Comparison of ENCODE assay signal across 1 cellular context in genomic region chr10:70849582-70850016, GRCh38.
TF ChIP-seq lines count a peak whose summit lies in the region.

No MANE protein-coding gene starts in this region.

TF ChIP-seq in HepG2, 621 proteins besides CTCF, POLR2A, EP300 and RAD21 (continued from another document and continues in another):
- TF ChIP-seq, protein P1, sequence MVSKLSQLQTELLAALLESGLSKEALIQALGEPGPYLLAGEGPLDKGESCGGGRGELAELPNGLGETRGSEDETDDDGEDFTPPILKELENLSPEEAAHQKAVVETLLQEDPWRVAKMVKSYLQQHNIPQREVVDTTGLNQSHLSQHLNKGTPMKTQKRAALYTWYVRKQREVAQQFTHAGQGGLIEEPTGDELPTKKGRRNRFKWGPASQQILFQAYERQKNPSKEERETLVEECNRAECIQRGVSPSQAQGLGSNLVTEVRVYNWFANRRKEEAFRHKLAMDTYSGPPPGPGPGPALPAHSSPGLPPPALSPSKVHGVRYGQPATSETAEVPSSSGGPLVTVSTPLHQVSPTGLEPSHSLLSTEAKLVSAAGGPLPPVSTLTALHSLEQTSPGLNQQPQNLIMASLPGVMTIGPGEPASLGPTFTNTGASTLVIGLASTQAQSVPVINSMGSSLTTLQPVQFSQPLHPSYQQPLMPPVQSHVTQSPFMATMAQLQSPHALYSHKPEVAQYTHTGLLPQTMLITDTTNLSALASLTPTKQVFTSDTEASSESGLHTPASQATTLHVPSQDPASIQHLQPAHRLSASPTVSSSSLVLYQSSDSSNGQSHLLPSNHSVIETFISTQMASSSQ (IDR thresholded peaks at IDR 0.05; ENCODE audit: low read depth): no peak
- TF ChIP-seq, protein P1 (CRISPR knock-in tag; IDR thresholded peaks at IDR 0.05; ENCODE audit: borderline replicate concordance): no peak
- TF ChIP-seq CEBPB (IDR thresholded peaks at IDR 0.05; ENCODE audit: borderline replicate concordance, low read depth, low read length) (no peak), ZNF34 (CRISPR knock-in tag; IDR thresholded peaks at IDR 0.05; ENCODE audit: borderline replicate concordance) (no peak), HNRNPL (IDR thresholded peaks at IDR 0.05; ENCODE audit: low read depth, low read length) (no peak), ZNF329 (CRISPR knock-in tag; IDR thresholded peaks at IDR 0.05; ENCODE audit: low read depth) (no peak), ZNF274 (CRISPR knock-in tag; IDR thresholded peaks at IDR 0.05) (no peak), SOX13 (IDR thresholded peaks at IDR 0.05) (no peak), SOX13 (CRISPR knock-in tag; conservative IDR thresholded peaks at IDR 0.05 in 1 of 2, IDR thresholded peaks at IDR 0.05 in 1 of 2) (peak in 1 of 2 experiments; percentile 69; a peak in 2 of 4 replicates), KMT2B (CRISPR knock-in tag; IDR thresholded peaks at IDR 0.05) (no peak), ZNF782 (CRISPR knock-in tag; IDR thresholded peaks at IDR 0.05; ENCODE audit: borderline replicate concordance) (no peak), HES4 (CRISPR knock-in tag; IDR thresholded peaks at IDR 0.05; ENCODE audit: borderline replicate concordance) (no peak), HMG20A (CRISPR knock-in tag; IDR thresholded peaks at IDR 0.05; ENCODE audit: borderline replicate concordance) (peak; percentile 63; the same call in 1 of the 2 replicates), ATF2 (CRISPR knock-in tag; IDR thresholded peaks at IDR 0.05) (no peak), ZNF3 (CRISPR knock-in tag; IDR thresholded peaks at IDR 0.05) (no peak), ZNF737 (CRISPR knock-in tag; IDR thresholded peaks at IDR 0.05; ENCODE audit: borderline replicate concordance) (no peak), SRF (IDR thresholded peaks at IDR 0.05; ENCODE audit: low read depth, low read length) (peak; percentile 18; the same call in 1 of the 2 replicates), PHB2 (IDR thresholded peaks at IDR 0.05; ENCODE audit: partially characterized antibody) (no peak), PRDM10 (CRISPR knock-in tag; IDR thresholded peaks at IDR 0.05; ENCODE audit: low read depth) (no peak), ZNF749 (CRISPR knock-in tag; IDR thresholded peaks at IDR 0.05; ENCODE audit: borderline replicate concordance) (no peak), GMEB1 (CRISPR knock-in tag; IDR thresholded peaks at IDR 0.05; ENCODE audit: borderline replicate concordance) (no peak), SALL1 (CRISPR knock-in tag; IDR thresholded peaks at IDR 0.05) (no peak), ZNF101 (CRISPR knock-in tag; IDR thresholded peaks at IDR 0.05; ENCODE audit: borderline replicate concordance, low read depth) (no peak)
- TF ChIP-seq, protein P2, sequence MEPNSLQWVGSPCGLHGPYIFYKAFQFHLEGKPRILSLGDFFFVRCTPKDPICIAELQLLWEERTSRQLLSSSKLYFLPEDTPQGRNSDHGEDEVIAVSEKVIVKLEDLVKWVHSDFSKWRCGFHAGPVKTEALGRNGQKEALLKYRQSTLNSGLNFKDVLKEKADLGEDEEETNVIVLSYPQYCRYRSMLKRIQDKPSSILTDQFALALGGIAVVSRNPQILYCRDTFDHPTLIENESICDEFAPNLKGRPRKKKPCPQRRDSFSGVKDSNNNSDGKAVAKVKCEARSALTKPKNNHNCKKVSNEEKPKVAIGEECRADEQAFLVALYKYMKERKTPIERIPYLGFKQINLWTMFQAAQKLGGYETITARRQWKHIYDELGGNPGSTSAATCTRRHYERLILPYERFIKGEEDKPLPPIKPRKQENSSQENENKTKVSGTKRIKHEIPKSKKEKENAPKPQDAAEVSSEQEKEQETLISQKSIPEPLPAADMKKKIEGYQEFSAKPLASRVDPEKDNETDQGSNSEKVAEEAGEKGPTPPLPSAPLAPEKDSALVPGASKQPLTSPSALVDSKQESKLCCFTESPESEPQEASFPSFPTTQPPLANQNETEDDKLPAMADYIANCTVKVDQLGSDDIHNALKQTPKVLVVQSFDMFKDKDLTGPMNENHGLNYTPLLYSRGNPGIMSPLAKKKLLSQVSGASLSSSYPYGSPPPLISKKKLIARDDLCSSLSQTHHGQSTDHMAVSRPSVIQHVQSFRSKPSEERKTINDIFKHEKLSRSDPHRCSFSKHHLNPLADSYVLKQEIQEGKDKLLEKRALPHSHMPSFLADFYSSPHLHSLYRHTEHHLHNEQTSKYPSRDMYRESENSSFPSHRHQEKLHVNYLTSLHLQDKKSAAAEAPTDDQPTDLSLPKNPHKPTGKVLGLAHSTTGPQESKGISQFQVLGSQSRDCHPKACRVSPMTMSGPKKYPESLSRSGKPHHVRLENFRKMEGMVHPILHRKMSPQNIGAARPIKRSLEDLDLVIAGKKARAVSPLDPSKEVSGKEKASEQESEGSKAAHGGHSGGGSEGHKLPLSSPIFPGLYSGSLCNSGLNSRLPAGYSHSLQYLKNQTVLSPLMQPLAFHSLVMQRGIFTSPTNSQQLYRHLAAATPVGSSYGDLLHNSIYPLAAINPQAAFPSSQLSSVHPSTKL (CRISPR knock-in tag; IDR thresholded peaks at IDR 0.05): peak; percentile 38; the same call in 1 of the 2 replicates
- TF ChIP-seq, protein P3, sequence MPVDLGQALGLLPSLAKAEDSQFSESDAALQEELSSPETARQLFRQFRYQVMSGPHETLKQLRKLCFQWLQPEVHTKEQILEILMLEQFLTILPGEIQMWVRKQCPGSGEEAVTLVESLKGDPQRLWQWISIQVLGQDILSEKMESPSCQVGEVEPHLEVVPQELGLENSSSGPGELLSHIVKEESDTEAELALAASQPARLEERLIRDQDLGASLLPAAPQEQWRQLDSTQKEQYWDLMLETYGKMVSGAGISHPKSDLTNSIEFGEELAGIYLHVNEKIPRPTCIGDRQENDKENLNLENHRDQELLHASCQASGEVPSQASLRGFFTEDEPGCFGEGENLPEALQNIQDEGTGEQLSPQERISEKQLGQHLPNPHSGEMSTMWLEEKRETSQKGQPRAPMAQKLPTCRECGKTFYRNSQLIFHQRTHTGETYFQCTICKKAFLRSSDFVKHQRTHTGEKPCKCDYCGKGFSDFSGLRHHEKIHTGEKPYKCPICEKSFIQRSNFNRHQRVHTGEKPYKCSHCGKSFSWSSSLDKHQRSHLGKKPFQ (CRISPR knock-in tag; IDR thresholded peaks at IDR 0.05; ENCODE audit: insufficient replicate concordance): no peak
- TF ChIP-seq, protein P4, sequence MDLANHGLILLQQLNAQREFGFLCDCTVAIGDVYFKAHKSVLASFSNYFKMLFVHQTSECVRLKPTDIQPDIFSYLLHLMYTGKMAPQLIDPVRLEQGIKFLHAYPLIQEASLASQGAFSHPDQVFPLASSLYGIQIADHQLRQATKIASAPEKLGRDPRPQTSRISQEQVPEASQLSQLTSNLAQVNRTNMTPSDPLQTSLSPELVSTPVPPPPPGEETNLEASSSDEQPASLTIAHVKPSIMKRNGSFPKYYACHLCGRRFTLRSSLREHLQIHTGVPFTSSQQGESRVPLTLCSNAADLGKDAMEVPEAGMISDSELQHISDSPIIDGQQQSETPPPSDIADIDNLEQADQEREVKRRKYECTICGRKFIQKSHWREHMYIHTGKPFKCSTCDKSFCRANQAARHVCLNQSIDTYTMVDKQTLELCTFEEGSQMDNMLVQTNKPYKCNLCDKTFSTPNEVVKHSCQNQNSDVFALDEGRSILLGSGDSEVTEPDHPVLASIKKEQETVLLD (CRISPR knock-in tag; IDR thresholded peaks at IDR 0.05; ENCODE audit: low read depth): no peak
- TF ChIP-seq, protein P5, sequence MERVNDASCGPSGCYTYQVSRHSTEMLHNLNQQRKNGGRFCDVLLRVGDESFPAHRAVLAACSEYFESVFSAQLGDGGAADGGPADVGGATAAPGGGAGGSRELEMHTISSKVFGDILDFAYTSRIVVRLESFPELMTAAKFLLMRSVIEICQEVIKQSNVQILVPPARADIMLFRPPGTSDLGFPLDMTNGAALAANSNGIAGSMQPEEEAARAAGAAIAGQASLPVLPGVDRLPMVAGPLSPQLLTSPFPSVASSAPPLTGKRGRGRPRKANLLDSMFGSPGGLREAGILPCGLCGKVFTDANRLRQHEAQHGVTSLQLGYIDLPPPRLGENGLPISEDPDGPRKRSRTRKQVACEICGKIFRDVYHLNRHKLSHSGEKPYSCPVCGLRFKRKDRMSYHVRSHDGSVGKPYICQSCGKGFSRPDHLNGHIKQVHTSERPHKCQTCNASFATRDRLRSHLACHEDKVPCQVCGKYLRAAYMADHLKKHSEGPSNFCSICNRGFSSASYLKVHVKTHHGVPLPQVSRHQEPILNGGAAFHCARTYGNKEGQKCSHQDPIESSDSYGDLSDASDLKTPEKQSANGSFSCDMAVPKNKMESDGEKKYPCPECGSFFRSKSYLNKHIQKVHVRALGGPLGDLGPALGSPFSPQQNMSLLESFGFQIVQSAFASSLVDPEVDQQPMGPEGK (CRISPR knock-in tag; IDR thresholded peaks at IDR 0.05): no peak
- TF ChIP-seq, protein P6, sequence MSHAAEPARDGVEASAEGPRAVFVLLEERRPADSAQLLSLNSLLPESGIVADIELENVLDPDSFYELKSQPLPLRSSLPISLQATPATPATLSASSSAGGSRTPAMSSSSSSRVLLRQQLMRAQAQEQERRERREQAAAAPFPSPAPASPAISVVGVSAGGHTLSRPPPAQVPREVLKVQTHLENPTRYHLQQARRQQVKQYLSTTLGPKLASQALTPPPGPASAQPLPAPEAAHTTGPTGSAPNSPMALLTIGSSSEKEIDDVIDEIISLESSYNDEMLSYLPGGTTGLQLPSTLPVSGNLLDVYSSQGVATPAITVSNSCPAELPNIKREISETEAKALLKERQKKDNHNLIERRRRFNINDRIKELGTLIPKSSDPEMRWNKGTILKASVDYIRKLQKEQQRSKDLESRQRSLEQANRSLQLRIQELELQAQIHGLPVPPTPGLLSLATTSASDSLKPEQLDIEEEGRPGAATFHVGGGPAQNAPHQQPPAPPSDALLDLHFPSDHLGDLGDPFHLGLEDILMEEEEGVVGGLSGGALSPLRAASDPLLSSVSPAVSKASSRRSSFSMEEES (CRISPR knock-in tag; IDR thresholded peaks at IDR 0.05): no peak
- TF ChIP-seq, protein P7, sequence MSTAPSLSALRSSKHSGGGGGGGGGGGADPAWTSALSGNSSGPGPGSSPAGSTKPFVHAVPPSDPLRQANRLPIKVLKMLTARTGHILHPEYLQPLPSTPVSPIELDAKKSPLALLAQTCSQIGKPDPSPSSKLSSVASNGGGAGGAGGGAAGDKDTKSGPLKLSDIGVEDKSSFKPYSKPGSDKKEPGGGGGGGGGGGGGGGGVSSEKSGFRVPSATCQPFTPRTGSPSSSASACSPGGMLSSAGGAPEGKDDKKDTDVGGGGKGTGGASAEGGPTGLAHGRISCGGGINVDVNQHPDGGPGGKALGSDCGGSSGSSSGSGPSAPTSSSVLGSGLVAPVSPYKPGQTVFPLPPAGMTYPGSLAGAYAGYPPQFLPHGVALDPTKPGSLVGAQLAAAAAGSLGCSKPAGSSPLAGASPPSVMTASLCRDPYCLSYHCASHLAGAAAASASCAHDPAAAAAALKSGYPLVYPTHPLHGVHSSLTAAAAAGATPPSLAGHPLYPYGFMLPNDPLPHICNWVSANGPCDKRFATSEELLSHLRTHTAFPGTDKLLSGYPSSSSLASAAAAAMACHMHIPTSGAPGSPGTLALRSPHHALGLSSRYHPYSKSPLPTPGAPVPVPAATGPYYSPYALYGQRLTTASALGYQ (CRISPR knock-in tag; IDR thresholded peaks at IDR 0.05): no peak
